In the genomic region with DNA sequence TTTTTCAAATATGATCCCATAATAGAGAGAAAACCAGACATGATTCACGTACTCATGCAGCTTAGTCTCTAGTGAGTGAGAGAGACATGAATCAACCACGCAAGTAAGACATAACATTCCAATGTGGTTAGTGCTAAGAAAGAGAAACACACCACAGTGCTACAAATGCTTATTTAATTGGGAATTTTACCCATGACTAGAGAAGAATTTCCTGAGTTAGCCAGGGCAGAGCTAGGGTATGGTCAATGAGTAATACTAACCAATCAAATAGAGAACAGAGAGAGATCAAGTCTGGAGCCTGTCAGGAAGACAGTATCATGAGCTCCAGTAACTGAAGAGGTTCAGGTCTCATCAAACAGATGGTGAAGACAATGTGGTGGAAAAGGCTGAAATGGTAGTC, we compare ENCODE assay signal across 13 cellular contexts.
DNase-seq lines count a peak whose midpoint lies in the region; ATAC-seq and TF ChIP-seq lines count a peak whose summit lies in the region.
"Had no signal": no experiment of that assay in that cellular context is flagged by ENCODE, and none has a peak within 500 bp of the region (broad histone marks: within the 10 kb centered on the region; RNA-seq: fewer than 3 reads in every experiment).

No MANE protein-coding gene starts in this region.

- H3K27ac ChIP-seq in Panc1 (ENCODE audit: low read length) (no peak overlapping the region), osteoblast (ENCODE audit: low read depth, low read length) (peak overlapping the region; percentile 93)
- H3K27ac ChIP-seq: WERI-Rb-1 had no signal

- H3K36me3 Mint-ChIP-seq in Calu3 (ENCODE audit: insufficient read depth, unreplicated experiment) = no peaks in the 10 kb centered on the region
- H3K36me3 Mint-ChIP-seq in activated T-helper 2 cell treated with anti-CD3 and anti-CD28 coated beads, Interferon-gamma antibody, Interleukin-2, Interleukin-4, amounts not matched to agents 10 μg/mL and 5 μg/mL and 100 μg/mL, durations not matched to agents 14 hours and 24 hours and 36 hours (ENCODE audit: low read depth) = no peaks in the 10 kb centered on the region
- H3K36me3 Mint-ChIP-seq: memory B cell had no signal

- no peaks in the 10 kb centered on the region for H3K4me1 ChIP-seq in Panc1 (ENCODE audit: control insufficient read depth, insufficient read depth, low read length)
- H3K4me1 ChIP-seq in osteoblast (ENCODE audit: insufficient read depth, low read length) = peaks cover 16% of the 10 kb centered on the region
- H3K4me1 ChIP-seq: tibial nerve had no signal

- CTCF ChIA-PET in Calu3 (lab: Charles Lee) = interaction anchor here (1.0 to 2.1 kb wide), 9 partner anchors 12 to 651 kb away, joined by 3 to 10 read pairs (median 4); no protein-coding TSS in a partner anchor
- CTCF ChIA-PET in Panc1 (lab: Charles Lee) = no interaction called here

- H3K4me1 Mint-ChIP-seq in Calu3 (ENCODE audit: low read depth, unreplicated experiment) = peaks cover 11% of the 10 kb centered on the region
- H3K4me1 Mint-ChIP-seq in activated T-helper 2 cell treated with anti-CD3 and anti-CD28 coated beads, Interferon-gamma antibody, Interleukin-2, Interleukin-4, amounts not matched to agents 10 μg/mL and 5 μg/mL and 100 μg/mL, durations not matched to agents 14 hours and 24 hours and 36 hours (ENCODE audit: low read depth) = no peaks in the 10 kb centered on the region
- H3K4me1 Mint-ChIP-seq: memory B cell had no signal

- peak; percentile 1 for DNase-seq in Calu3
- peak; percentile 79 for DNase-seq in Panc1 (ENCODE audit: low read depth, low spot score)
- peak; percentile 44 for DNase-seq in epidermal melanocyte (ENCODE audit: insufficient read length, low spot score)
- DNase-seq in osteoblast (ENCODE audit: insufficient read length, low spot score, missing footprints) = peak; percentile 86
- no peak for DNase-seq in activated T-helper 2 cell treated with anti-CD3 and anti-CD28 coated beads, Interferon-gamma antibody, Interleukin-2, Interleukin-4, amounts not matched to agents 10 μg/mL and 5 μg/mL and 100 μg/mL, durations not matched to agents 14 hours and 24 hours and 36 hours (ENCODE audit: low spot score)
- DNase-seq in mesenteric fat pad (ENCODE audit: low spot score) = no peak
- DNase-seq: activated gamma-delta T cell treated with Interleukin-2 at 50 U/mL for 16 hours, NCI-H774, WERI-Rb-1 had no signal

- H3K9me3 ChIP-seq in Panc1 (ENCODE audit: control insufficient read depth, insufficient read depth, low read depth, low read length) (no peaks in the 10 kb centered on the region), osteoblast (ENCODE audit: low read depth, low read length) (no peaks in the 10 kb centered on the region)
- H3K9me3 ChIP-seq: tibial nerve had no signal

- peak overlapping the region; percentile 69 for H3K27ac Mint-ChIP-seq in Calu3 (ENCODE audit: unreplicated experiment)
- no peak overlapping the region for H3K27ac Mint-ChIP-seq in activated T-helper 2 cell treated with anti-CD3 and anti-CD28 coated beads, Interferon-gamma antibody, Interleukin-2, Interleukin-4, amounts not matched to agents 10 μg/mL and 5 μg/mL and 100 μg/mL, durations not matched to agents 14 hours and 24 hours and 36 hours
- H3K27ac Mint-ChIP-seq: memory B cell had no signal

- POLR2A ChIA-PET in Panc1 (lab: Charles Lee) = no interaction called here

- H2AFZ ChIP-seq in osteoblast (ENCODE audit: low read length) = no peak overlapping the region

- no peaks in the 10 kb centered on the region for H3K36me3 ChIP-seq in Panc1 (ENCODE audit: control insufficient read depth, insufficient read depth, low read length)
- H3K36me3 ChIP-seq in osteoblast (ENCODE audit: insufficient read depth, low read length) = no peaks in the 10 kb centered on the region
- H3K36me3 ChIP-seq: tibial nerve, WERI-Rb-1 had no signal

- H3K4me3 Mint-ChIP-seq in Calu3 (ENCODE audit: low read depth, unreplicated experiment) = peak overlapping the region; percentile 4
- no peak overlapping the region for H3K4me3 Mint-ChIP-seq in activated T-helper 2 cell treated with anti-CD3 and anti-CD28 coated beads, Interferon-gamma antibody, Interleukin-2, Interleukin-4, amounts not matched to agents 10 μg/mL and 5 μg/mL and 100 μg/mL, durations not matched to agents 14 hours and 24 hours and 36 hours (ENCODE audit: low read depth)
- H3K4me3 Mint-ChIP-seq: memory B cell had no signal

- BruUV-seq in Calu3 (replicated peaks; lab: Mats Ljungman, UMichigan) (no TSS peak), Panc1 (replicated peaks; lab: Mats Ljungman, UMichigan) (no TSS peak)

- H3K4me3 ChIP-seq in Panc1 (ENCODE audit: low read depth in 2 of 2, low read length in 2 of 2) (no peak overlapping the region), osteoblast (ENCODE audit: insufficient read depth, low read length) (no peak overlapping the region)
- H3K4me3 ChIP-seq: tibial nerve had no signal

- TF ChIP-seq CTCF in Calu3 (IDR thresholded peaks at IDR 0.05; ENCODE audit: unreplicated experiment) (no peak), Panc1 (IDR thresholded peaks at IDR 0.05) (no peak), osteoblast (IDR thresholded peaks at IDR 0.05; ENCODE audit: extremely low read depth, low read depth, low read length) (no peak)

- H4K20me1 ChIP-seq in osteoblast (ENCODE audit: insufficient read depth, low read length) = no peaks in the 10 kb centered on the region

- H3K27me3 Mint-ChIP-seq in Calu3 (ENCODE audit: unreplicated experiment) = no peaks in the 10 kb centered on the region
- H3K27me3 Mint-ChIP-seq in activated T-helper 2 cell treated with anti-CD3 and anti-CD28 coated beads, Interferon-gamma antibody, Interleukin-2, Interleukin-4, amounts not matched to agents 10 μg/mL and 5 μg/mL and 100 μg/mL, durations not matched to agents 14 hours and 24 hours and 36 hours (ENCODE audit: low read depth) = no peaks in the 10 kb centered on the region
- H3K27me3 Mint-ChIP-seq: memory B cell had no signal

- no peaks in the 10 kb centered on the region for H3K79me2 ChIP-seq in osteoblast (ENCODE audit: insufficient read depth, low read length)

- intact Hi-C loops in Calu3 (cut with micrococcal nuclease; ENCODE audit: unreplicated experiment) = loop anchor here (10.0 kb wide), 2 partner anchors 182 to 298 kb away; no protein-coding TSS in a partner anchor
- intact Hi-C loops in Panc1 (cut with micrococcal nuclease; ENCODE audit: unreplicated experiment) = no loop called here
- intact Hi-C loops in activated T-helper 2 cell treated with anti-CD3 and anti-CD28 coated beads, Interferon-gamma antibody, Interleukin-2, Interleukin-4, amounts not matched to agents 10 μg/mL and 5 μg/mL and 100 μg/mL, durations not matched to agents 14 hours and 24 hours and 36 hours (cut with micrococcal nuclease) = no loop called here

- no peaks in the 10 kb centered on the region for H3K9me3 Mint-ChIP-seq in Calu3 (ENCODE audit: low read depth, unreplicated experiment)
- H3K9me3 Mint-ChIP-seq in activated T-helper 2 cell treated with anti-CD3 and anti-CD28 coated beads, Interferon-gamma antibody, Interleukin-2, Interleukin-4, amounts not matched to agents 10 μg/mL and 5 μg/mL and 100 μg/mL, durations not matched to agents 14 hours and 24 hours and 36 hours = no peaks in the 10 kb centered on the region

- in situ Hi-C loops in Panc1 (cut with HindIII; ENCODE audit: low pct_unique_long_range_greater_than_20kb, low sequenced_read_pairs) = no loop called here

- peak; percentile 77 for ATAC-seq in Panc1
- ATAC-seq in HG02973 (IDR thresholded peaks at IDR 0.05; ENCODE audit: unreplicated experiment) = no peak
- no peak for ATAC-seq in HG02884 (IDR thresholded peaks at IDR 0.05; ENCODE audit: unreplicated experiment)

- no peaks in the 10 kb centered on the region for H3K27me3 ChIP-seq in Panc1 (ENCODE audit: control insufficient read depth, insufficient read depth, low read length)
- H3K27me3 ChIP-seq in osteoblast (ENCODE audit: insufficient read depth, low read length) = no peaks in the 10 kb centered on the region
- H3K27me3 ChIP-seq: tibial nerve had no signal

- peak overlapping the region; percentile 7 for H3K4me2 ChIP-seq in osteoblast (ENCODE audit: insufficient read depth, low read length)

Comparison
In these comparisons a context has a peak if more than half of its experiments do, and no peak if none do; other contexts are left out.
1. DNase-seq: peak in Calu3 (single experiment), Panc1 (single experiment), epidermal melanocyte (single experiment) and osteoblast (single experiment); none in activated T-helper 2 cell treated with anti-CD3 and anti-CD28 coated beads, Interferon-gamma antibody, Interleukin-2, Interleukin-4, amounts not matched to agents 10 μg/mL and 5 μg/mL and 100 μg/mL, durations not matched to agents 14 hours and 24 hours and 36 hours (single experiment) and mesenteric fat pad (single experiment).